Comparison of ENCODE assay signal across 12 cellular contexts in the genomic region with DNA sequence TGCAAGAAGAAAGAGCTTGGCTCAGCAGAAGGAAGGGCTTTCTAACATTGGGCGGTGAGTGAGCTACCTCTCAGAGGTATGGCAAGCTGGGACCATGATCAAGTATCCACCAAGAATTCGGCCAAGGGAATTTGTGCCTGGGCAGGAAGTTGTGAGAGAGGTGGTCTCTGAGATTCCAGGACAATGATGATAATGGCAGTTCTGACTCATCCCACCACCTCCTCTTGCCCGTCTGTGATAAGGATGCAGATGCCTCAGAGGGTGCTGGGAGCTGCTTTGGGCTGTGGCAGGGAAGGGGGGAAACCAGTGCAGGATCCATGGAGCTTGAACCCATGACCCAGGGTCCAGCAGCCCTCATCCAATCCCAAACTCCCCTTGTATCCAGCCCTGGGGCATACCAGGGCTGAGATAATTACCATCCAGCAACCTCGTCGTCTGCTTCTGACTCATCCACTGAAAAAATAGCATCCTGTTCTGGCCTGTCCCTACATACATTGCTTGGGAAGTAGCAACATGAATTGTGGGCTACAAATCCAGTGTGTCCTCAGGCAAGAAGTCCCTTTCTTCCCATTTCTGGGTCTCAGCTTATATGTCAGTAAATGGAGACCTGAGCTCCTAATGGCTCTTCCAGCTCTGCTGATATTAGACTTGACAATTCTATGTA. TPM values are rescaled to one million over a fixed set of nuclear protein-coding genes. Genes with fewer than 3 reads are reported as not detected.
DNase-seq lines count a peak whose midpoint lies in the region; ATAC-seq and TF ChIP-seq lines count a peak whose summit lies in the region.
"Had no signal": no experiment of that assay in that cellular context is flagged by ENCODE, and none has a peak within 500 bp of the region (broad histone marks: within the 10 kb centered on the region; RNA-seq: fewer than 3 reads in every experiment).

No MANE protein-coding gene starts in this region.

- H3K9ac ChIP-seq in SK-N-SH, result peak overlapping the region; percentile 59; the same call in 1 of the 2 replicates

- 16% methylated on average over 5 of the region's 5 CpGs for WGBS in SK-N-SH (ENCODE audit: low lambda C conversion rate)

- peak overlapping the region; percentile 81; the same call in 1 of the 2 replicates for H3K27ac Mint-ChIP-seq in GM23338

- H3K27me3 Mint-ChIP-seq in GM23338 (ENCODE audit: insufficient read depth, low read depth, poor library complexity), result peaks cover 4% of the 10 kb centered on the region

- H2AFZ ChIP-seq in GM23338 (no peak overlapping the region), SK-N-SH (ENCODE audit: low read depth) (peak overlapping the region; percentile 70; the same call in 1 of the 2 replicates)

- H3F3A ChIP-seq in GM23338 (replicated peaks; ENCODE audit: low read depth), result no peaks in the 10 kb centered on the region
- H3F3A ChIP-seq in SK-N-SH (replicated peaks; ENCODE audit: insufficient read depth), result peaks cover 19% of the 10 kb centered on the region

- H3K4me2 ChIP-seq in GM23338, result no peak overlapping the region
- peak overlapping the region; percentile 49 for H3K4me2 ChIP-seq in SK-N-SH

- H3K4me1 ChIP-seq in GM23338 (ENCODE audit: insufficient read depth), result no peaks in the 10 kb centered on the region
- H3K4me1 ChIP-seq in SK-N-SH (ENCODE audit: control insufficient read depth in 1 of 2, insufficient read depth in 2 of 2, low read depth in 1 of 2, low read length in 1 of 2), result peaks cover 0 to 31% of the 10 kb centered on the region in 2 experiments; a peak in 2 of 4 replicates

- no peak for TF ChIP-seq RAD21 in SK-N-SH (IDR thresholded peaks at IDR 0.05; ENCODE audit: low read length)

- DNase-seq in AG08395 (ENCODE audit: low spot score), result peak; percentile 53
- no peak for DNase-seq in GM23338 (ENCODE audit: low spot score)
- no peak for DNase-seq in SK-N-SH
- DNase-seq in fibroblast of the aortic adventitia (ENCODE audit: low read depth), result peak; percentile 43
- no peak for DNase-seq in effector CD4-positive, alpha-beta T cell
- DNase-seq: activated CD4-positive, alpha-beta T cell treated with anti-CD3 and anti-CD28 coated beads for 1 hour; COR-L47 had no signal

- H3K79me2 ChIP-seq in GM23338 (replicated peaks; ENCODE audit: insufficient read depth), result no peaks in the 10 kb centered on the region
- H3K79me2 ChIP-seq in SK-N-SH (ENCODE audit: insufficient read depth), result no peaks in the 10 kb centered on the region

- POLR2A ChIA-PET in SK-N-SH (lab: Yijun Ruan, JAX), result no interaction called here

- H3K36me3 ChIP-seq in GM23338 (ENCODE audit: insufficient read depth), result no peaks in the 10 kb centered on the region
- H3K36me3 ChIP-seq in SK-N-SH (replicated peaks in 1 of 2; ENCODE audit: control insufficient read depth in 1 of 2, insufficient read depth in 2 of 2, low read length in 1 of 2), result no peaks in the 10 kb centered on the region

- H3K4me3 Mint-ChIP-seq in GM23338, result no peak overlapping the region; the same call in 2 of the 3 replicates
- H3K4me3 Mint-ChIP-seq: naive thymus-derived CD8-positive, alpha-beta T cell had no signal

- peaks cover 4% of the 10 kb centered on the region; the same call in 1 of the 3 replicates for H3K9me3 Mint-ChIP-seq in GM23338

- TF ChIP-seq EP300 in SK-N-SH (IDR thresholded peaks at IDR 0.05; ENCODE audit: borderline replicate concordance in 1 of 2, low read depth in 1 of 2, low read length in 1 of 2), result peak in 1 of 2 experiments; percentile 24; a peak in 1 of 4 replicates

- H4K20me1 ChIP-seq in GM23338 (replicated peaks; ENCODE audit: insufficient read depth) (no peaks in the 10 kb centered on the region), SK-N-SH (ENCODE audit: insufficient read depth) (no peaks in the 10 kb centered on the region)

- no peak for TF ChIP-seq CTCF in GM23338 (conservative IDR thresholded peaks at IDR 0.05; ENCODE audit: low read depth in 2 of 2)
- no peak for TF ChIP-seq CTCF in SK-N-SH (IDR thresholded peaks at IDR 0.05)
- no peak for TF ChIP-seq CTCF in fibroblast of the aortic adventitia (IDR thresholded peaks at IDR 0.05; ENCODE audit: insufficient read depth, low read length)

- CTCF ChIA-PET in SK-N-SH (lab: Yijun Ruan, JAX), result interaction anchor here (0.5 to 2.7 kb wide), 11 partner anchors 15 to 264 kb away, joined by 3 to 11 read pairs (median 4); no protein-coding TSS in a partner anchor

- ATAC-seq in GM23338 (no peak; the same call in 2 of the 3 replicates), GM18870 (IDR thresholded peaks at IDR 0.05; ENCODE audit: unreplicated experiment) (no peak), HG03432 (IDR thresholded peaks at IDR 0.05; ENCODE audit: unreplicated experiment) (no peak), HG02678 (IDR thresholded peaks at IDR 0.05; ENCODE audit: unreplicated experiment) (no peak)

- H3K9me2 ChIP-seq in GM23338 (ENCODE audit: insufficient read depth) (peaks cover 10% of the 10 kb centered on the region; the same call in 1 of the 2 replicates), SK-N-SH (no peaks in the 10 kb centered on the region)

- H3K9me3 ChIP-seq in SK-N-SH, result no peaks in the 10 kb centered on the region

- H3K36me3 Mint-ChIP-seq in GM23338 (ENCODE audit: low read depth), result no peaks in the 10 kb centered on the region

- no peak overlapping the region for H3K27ac ChIP-seq in GM23338 (ENCODE audit: low read depth)
- peak overlapping the region in 1 of 2 experiments; percentile 86; a peak in 2 of 4 replicates for H3K27ac ChIP-seq in SK-N-SH (ENCODE audit: low read depth in 2 of 2, low read length in 1 of 2)

- H3K27me3 ChIP-seq in GM23338 (ENCODE audit: insufficient read depth) (no peaks in the 10 kb centered on the region), SK-N-SH (ENCODE audit: insufficient read depth) (no peaks in the 10 kb centered on the region)

- H3K4me3 ChIP-seq in GM23338 (no peak overlapping the region), SK-N-SH (ENCODE audit: low read depth in 2 of 2, low read length in 1 of 2) (peak overlapping the region in 1 of 2 experiments; percentile 20; a peak in 1 of 4 replicates), fibroblast of the aortic adventitia (ENCODE audit: low read depth, low read length) (no peak overlapping the region)

- H3K4me1 Mint-ChIP-seq in GM23338, result 0 out of 3 replicates have a peak, but pooled peaks cover 2% of the 10 kb centered on the region

TF ChIP-seq in GM23338, 12 proteins besides CTCF, POLR2A, EP300 and RAD21 (continues in another document):
- TF ChIP-seq EZH2phosphoT487 (IDR thresholded peaks at IDR 0.05; ENCODE audit: unreplicated experiment) (no peak), JUNB (IDR thresholded peaks at IDR 0.05; ENCODE audit: unreplicated experiment) (no peak), POLR2AphosphoS5 (IDR thresholded peaks at IDR 0.05; ENCODE audit: low read depth) (no peak)

TF ChIP-seq in SK-N-SH, 30 proteins besides CTCF, POLR2A, EP300 and RAD21 (continues in another document):
- TF ChIP-seq, protein P1, sequence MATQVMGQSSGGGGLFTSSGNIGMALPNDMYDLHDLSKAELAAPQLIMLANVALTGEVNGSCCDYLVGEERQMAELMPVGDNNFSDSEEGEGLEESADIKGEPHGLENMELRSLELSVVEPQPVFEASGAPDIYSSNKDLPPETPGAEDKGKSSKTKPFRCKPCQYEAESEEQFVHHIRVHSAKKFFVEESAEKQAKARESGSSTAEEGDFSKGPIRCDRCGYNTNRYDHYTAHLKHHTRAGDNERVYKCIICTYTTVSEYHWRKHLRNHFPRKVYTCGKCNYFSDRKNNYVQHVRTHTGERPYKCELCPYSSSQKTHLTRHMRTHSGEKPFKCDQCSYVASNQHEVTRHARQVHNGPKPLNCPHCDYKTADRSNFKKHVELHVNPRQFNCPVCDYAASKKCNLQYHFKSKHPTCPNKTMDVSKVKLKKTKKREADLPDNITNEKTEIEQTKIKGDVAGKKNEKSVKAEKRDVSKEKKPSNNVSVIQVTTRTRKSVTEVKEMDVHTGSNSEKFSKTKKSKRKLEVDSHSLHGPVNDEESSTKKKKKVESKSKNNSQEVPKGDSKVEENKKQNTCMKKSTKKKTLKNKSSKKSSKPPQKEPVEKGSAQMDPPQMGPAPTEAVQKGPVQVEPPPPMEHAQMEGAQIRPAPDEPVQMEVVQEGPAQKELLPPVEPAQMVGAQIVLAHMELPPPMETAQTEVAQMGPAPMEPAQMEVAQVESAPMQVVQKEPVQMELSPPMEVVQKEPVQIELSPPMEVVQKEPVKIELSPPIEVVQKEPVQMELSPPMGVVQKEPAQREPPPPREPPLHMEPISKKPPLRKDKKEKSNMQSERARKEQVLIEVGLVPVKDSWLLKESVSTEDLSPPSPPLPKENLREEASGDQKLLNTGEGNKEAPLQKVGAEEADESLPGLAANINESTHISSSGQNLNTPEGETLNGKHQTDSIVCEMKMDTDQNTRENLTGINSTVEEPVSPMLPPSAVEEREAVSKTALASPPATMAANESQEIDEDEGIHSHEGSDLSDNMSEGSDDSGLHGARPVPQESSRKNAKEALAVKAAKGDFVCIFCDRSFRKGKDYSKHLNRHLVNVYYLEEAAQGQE (IDR thresholded peaks at IDR 0.05; ENCODE audit: low read depth, low read length), result no peak
- TF ChIP-seq POLR2AphosphoS5 (IDR thresholded peaks at IDR 0.05; ENCODE audit: low read depth, low read length) (no peak), NRF1 (IDR thresholded peaks at IDR 0.05; ENCODE audit: low read depth, low read length) (no peak), GABPA (IDR thresholded peaks at IDR 0.05; ENCODE audit: low read depth) (no peak), YY1 (IDR thresholded peaks at IDR 0.05; ENCODE audit: low read depth) (no peak), PBX3 (IDR thresholded peaks at IDR 0.05) (peak; percentile 25), TCF12 (IDR thresholded peaks at IDR 0.05) (peak; percentile 56; the same call in 1 of the 2 replicates), MEF2A (IDR thresholded peaks at IDR 0.05; ENCODE audit: borderline replicate concordance, low read depth) (no peak), JUND (IDR thresholded peaks at IDR 0.05) (peak; percentile 27)

RNA-seq across cellular contexts. Expression of gene TGM6, which starts 5.9 kb away (rescaled TPM):
- not detected in 2 replicates for total RNA-seq in GM23338 (2014; rRNA removed; shearing (Covaris generic))
- polyA plus RNA-seq in GM23338 (2016; fragmentation: Nextera tagmentation; extraction: Ambion mirVana) (not detected in 2 replicates), SK-N-SH (2012; rRNA removed) (not detected in 2 replicates)
- polyA plus RNA-seq in SK-N-SH (2012; cell fraction: cytosol; rRNA removed), result not detected in 2 replicates
- polyA plus RNA-seq in SK-N-SH (2012; cell fraction: nucleus; rRNA removed), result not detected in 2 replicates
- total RNA-seq in fibroblast of the aortic adventitia (ENCODE audit: low replicate concordance), result not detected in 2 replicates
- total RNA-seq: naive thymus-derived CD8-positive, alpha-beta T cell had no signal
- polyA plus RNA-seq: adipose tissue; naive thymus-derived CD8-positive, alpha-beta T cell had no signal

Comparison
In these comparisons a context has a peak if more than half of its experiments do, and no peak if none do; other contexts are left out.
1. DNase-seq: peak in AG08395 (single experiment) and fibroblast of the aortic adventitia (single experiment); none in GM23338 (single experiment), SK-N-SH (single experiment) and effector CD4-positive, alpha-beta T cell (single experiment).